8 cellular contexts compared by ENCODE assay signal in genomic region chr10:97497572-97498075, GRCh38. TPM values are rescaled to one million over a fixed set of nuclear protein-coding genes. Genes with fewer than 3 reads are reported as not detected.
DNase-seq lines count a peak whose midpoint lies in the region; ATAC-seq, FAIRE-seq and TF ChIP-seq lines count a peak whose summit lies in the region.

No MANE protein-coding gene starts in this region.

- intact Hi-C loops in esophagus squamous epithelium (cut with DNase I), result no loop called here

- H3K27ac ChIP-seq in esophagus squamous epithelium (peak overlapping the region; percentile 95 to 99 (median 98)), muscle layer of duodenum (ENCODE audit: low read length) (peak overlapping the region; percentile 93)

- WGBS in esophagus squamous epithelium, 2 donors, result 0 to 2% methylated on average over 18 of the region's 22 CpGs

- TF ChIP-seq CTCF in AG10803 (conservative IDR thresholded peaks at IDR 0.05; ENCODE audit: low read length) (no peak), esophagus squamous epithelium (IDR thresholded peaks at IDR 0.05) (no peak)

- H3K9me3 ChIP-seq in esophagus squamous epithelium, result no peaks in the 10 kb centered on the region
- H3K9me3 ChIP-seq in muscle layer of duodenum (ENCODE audit: control insufficient read depth in 1 of 2, low read length in 2 of 2), result no peaks in the 10 kb centered on the region

- peak; percentile 20 for FAIRE-seq in RCC 7860 (lab: Jason Lieb, UNC)

- H3K27me3 Mint-ChIP-seq in activated T-cell treated with anti-CD3 and anti-CD28 coated beads, Interleukin-2, amount 50 U/mL, for 72 hours (ENCODE audit: low read depth), result peaks cover 25% of the 10 kb centered on the region

- H3K27me3 ChIP-seq in esophagus squamous epithelium, result peaks cover 0 to 20% (median 0%) of the 10 kb centered on the region in 4 donors
- no peaks in the 10 kb centered on the region for H3K27me3 ChIP-seq in muscle layer of duodenum (ENCODE audit: low read depth, low read length)

- peak overlapping the region; percentile 87 for H3K27ac Mint-ChIP-seq in activated T-cell treated with anti-CD3 and anti-CD28 coated beads, Interleukin-2, amount 50 U/mL, for 72 hours
- peak overlapping the region; percentile 98 for H3K27ac Mint-ChIP-seq in stimulated activated effector memory CD8-positive, alpha-beta T cell treated with anti-CD3 and anti-CD28 coated beads, Interleukin-12 subunit alpha, Interleukin-12 subunit beta, amount 100 ng/mL, for 72 hours

- H3K36me3 ChIP-seq in esophagus squamous epithelium (peaks cover 0 to 14% (median 0%) of the 10 kb centered on the region in 3 donors), muscle layer of duodenum (ENCODE audit: control insufficient read depth in 1 of 2, insufficient read depth in 2 of 2, low read length in 2 of 2) (no peaks in the 10 kb centered on the region)

- ATAC-seq in activated T-cell treated with anti-CD3 and anti-CD28 coated beads, Interleukin-2, amount 50 U/mL, for 72 hours (replicated peaks in 1 of 2), result peak; percentile 47 to 50
- ATAC-seq in stimulated activated effector memory CD8-positive, alpha-beta T cell treated with anti-CD3 and anti-CD28 coated beads, Interleukin-12 subunit alpha, Interleukin-12 subunit beta, amount 100 ng/mL, for 72 hours, result peak; percentile 58

- H3K4me3 ChIP-seq in AG10803 (ENCODE audit: low read length), result peak overlapping the region; percentile 100
- H3K4me3 ChIP-seq in Jurkat, Clone E6-1 (ENCODE audit: low read length), result peak overlapping the region; percentile 100
- H3K4me3 ChIP-seq in esophagus squamous epithelium, result peak overlapping the region; percentile 69 to 99 (median 98)
- peak overlapping the region; percentile 87 to 96 for H3K4me3 ChIP-seq in muscle layer of duodenum (ENCODE audit: low read depth in 1 of 2, low read length in 2 of 2)

- H3K4me3 Mint-ChIP-seq in activated T-cell treated with anti-CD3 and anti-CD28 coated beads, Interleukin-2, amount 50 U/mL, for 72 hours, result peak overlapping the region; percentile 79 to 82
- H3K4me3 Mint-ChIP-seq in stimulated activated effector memory CD8-positive, alpha-beta T cell treated with anti-CD3 and anti-CD28 coated beads, Interleukin-12 subunit alpha, Interleukin-12 subunit beta, amount 100 ng/mL, for 72 hours, result peak overlapping the region; percentile 94

- peaks cover 39% of the 10 kb centered on the region for H3K4me1 Mint-ChIP-seq in activated T-cell treated with anti-CD3 and anti-CD28 coated beads, Interleukin-2, amount 50 U/mL, for 72 hours (ENCODE audit: low read depth)
- peaks cover 55% of the 10 kb centered on the region for H3K4me1 Mint-ChIP-seq in stimulated activated effector memory CD8-positive, alpha-beta T cell treated with anti-CD3 and anti-CD28 coated beads, Interleukin-12 subunit alpha, Interleukin-12 subunit beta, amount 100 ng/mL, for 72 hours

- H3K4me1 ChIP-seq in esophagus squamous epithelium, result peaks cover 9 to 68% (median 27%) of the 10 kb centered on the region in 3 donors
- H3K4me1 ChIP-seq in muscle layer of duodenum (ENCODE audit: control insufficient read depth in 1 of 2, insufficient read depth in 2 of 2, low read length in 2 of 2), result peaks cover 10 to 50% of the 10 kb centered on the region in 2 donors

- peaks cover 1% of the 10 kb centered on the region in 2 donors for H3K36me3 Mint-ChIP-seq in activated T-cell treated with anti-CD3 and anti-CD28 coated beads, Interleukin-2, amount 50 U/mL, for 72 hours (ENCODE audit: insufficient read depth in 2 of 2)
- peaks cover 36% of the 10 kb centered on the region for H3K36me3 Mint-ChIP-seq in stimulated activated effector memory CD8-positive, alpha-beta T cell treated with anti-CD3 and anti-CD28 coated beads, Interleukin-12 subunit alpha, Interleukin-12 subunit beta, amount 100 ng/mL, for 72 hours

- DNase-seq in AG10803 (ENCODE audit: low read depth) (peak; percentile 78), GM19238 (ENCODE audit: insufficient read length, low spot score) (peak; percentile 81), RCC 7860 (ENCODE audit: low spot score) (peak; percentile 79), esophagus squamous epithelium (lab: John Stamatoyannopoulos, UW) (peak; percentile 43)
- peak; percentile 58 for DNase-seq in Jurkat, Clone E6-1 (ENCODE audit: low read depth, low spot score)
- DNase-seq in activated T-cell treated with anti-CD3 and anti-CD28 coated beads, Interleukin-2, amount 50 U/mL, for 72 hours, result peak; percentile 84 to 87
- peak; percentile 42 to 83 for DNase-seq in stimulated activated effector memory CD8-positive, alpha-beta T cell treated with anti-CD3 and anti-CD28 coated beads, Interleukin-12 subunit alpha, Interleukin-12 subunit beta, amount 100 ng/mL, for 72 hours (ENCODE audit: low spot score in 2 of 2)

- peak in 1 of 4 donors; percentile 8 for TF ChIP-seq POLR2A in esophagus squamous epithelium (IDR thresholded peaks at IDR 0.05)

- no peaks in the 10 kb centered on the region for H3K9me3 Mint-ChIP-seq in activated T-cell treated with anti-CD3 and anti-CD28 coated beads, Interleukin-2, amount 50 U/mL, for 72 hours
- no peaks in the 10 kb centered on the region for H3K9me3 Mint-ChIP-seq in stimulated activated effector memory CD8-positive, alpha-beta T cell treated with anti-CD3 and anti-CD28 coated beads, Interleukin-12 subunit alpha, Interleukin-12 subunit beta, amount 100 ng/mL, for 72 hours

RNA-seq across cellular contexts. Expression of gene MMS19, which starts 0.6 kb away (rescaled TPM):
- 82.2 TPM for polyA plus RNA-seq in Jurkat, Clone E6-1 (2012; ENCODE audit: insufficient read depth, insufficient read length)
- total RNA-seq in activated T-cell treated with anti-CD3 and anti-CD28 coated beads, Interleukin-2, amount 50 U/mL, for 72 hours, result 100 to 1,000 TPM in 1 of 2 donors, 10 to 100 TPM in 1; 92.2 to 113 TPM
- total RNA-seq in esophagus squamous epithelium, result 10 to 100 TPM; 57.7 to 93.3 (median 65.1) TPM

RNA-seq across cellular contexts. Expression of gene UBTD1, which starts 1.1 kb away (rescaled TPM):
- polyA plus RNA-seq in Jurkat, Clone E6-1 (2012; ENCODE audit: insufficient read depth, insufficient read length), result 5.1 TPM
- 1 to 10 TPM; 3.7 to 4.1 TPM for total RNA-seq in activated T-cell treated with anti-CD3 and anti-CD28 coated beads, Interleukin-2, amount 50 U/mL, for 72 hours
- 1 to 10 TPM; 4.3 to 8.5 (median 5.8) TPM for total RNA-seq in esophagus squamous epithelium

RNA-seq across cellular contexts. Expression of gene ZDHHC16, which starts 51.6 kb away (rescaled TPM):
- 47.1 TPM for polyA plus RNA-seq in Jurkat, Clone E6-1 (2012; ENCODE audit: insufficient read depth, insufficient read length)
- total RNA-seq in activated T-cell treated with anti-CD3 and anti-CD28 coated beads, Interleukin-2, amount 50 U/mL, for 72 hours, result 10 to 100 TPM; 35.5 to 37.8 TPM
- total RNA-seq in esophagus squamous epithelium, result 10 to 100 TPM; 17.0 to 36.9 (median 28.2) TPM

RNA-seq across cellular contexts. Expression of gene EXOSC1, which starts 51.8 kb away (rescaled TPM):
- polyA plus RNA-seq in Jurkat, Clone E6-1 (2012; ENCODE audit: insufficient read depth, insufficient read length), result 118 TPM
- 10 to 100 TPM; 75.3 to 75.7 TPM for total RNA-seq in activated T-cell treated with anti-CD3 and anti-CD28 coated beads, Interleukin-2, amount 50 U/mL, for 72 hours
- total RNA-seq in esophagus squamous epithelium, result 10 to 100 TPM; 12.4 to 44.8 (median 24.7) TPM

Comparison
In these comparisons a context has a peak if more than half of its experiments do, and no peak if none do; other contexts are left out.
1. Peak in every context shown above with its lines: DNase-seq, ATAC-seq, H3K4me3 ChIP-seq and H3K27ac ChIP-seq.